ENCODE assay signal across 8 cellular contexts in the genomic region with DNA sequence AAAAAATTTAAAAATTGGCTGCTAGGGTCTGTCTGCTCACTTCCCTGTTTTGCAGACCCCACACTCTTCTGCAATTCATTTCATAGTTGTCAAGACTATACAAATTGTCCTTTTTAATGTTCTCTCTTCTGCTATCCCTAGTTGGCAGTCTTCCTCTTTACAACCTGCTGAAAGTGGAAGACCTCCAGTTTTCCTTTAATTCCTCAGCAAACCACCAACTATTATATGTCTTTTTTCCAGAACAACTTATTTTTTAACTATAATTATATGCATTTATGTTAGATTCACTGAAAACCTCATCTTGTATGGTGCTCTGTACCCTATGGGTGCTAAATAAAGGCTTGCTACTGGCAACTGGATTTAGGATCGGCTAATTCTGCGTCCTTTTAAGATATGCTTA. TPM values are rescaled to one million over a fixed set of nuclear protein-coding genes. Genes with fewer than 3 reads are reported as not detected.
DNase-seq lines count a peak whose midpoint lies in the region; ATAC-seq, FAIRE-seq and TF ChIP-seq lines count a peak whose summit lies in the region.

No MANE protein-coding gene starts in this region.

- H3K4me3 Mint-ChIP-seq in CD4-positive, alpha-beta T cell: peak overlapping the region; percentile 99

- H3K4me1 ChIP-seq in Karpas-422 (ENCODE audit: low read length) (peaks cover 53% of the 10 kb centered on the region), neutrophil (ENCODE audit: control insufficient read depth in 1 of 2, insufficient read depth in 1 of 2, low read depth in 1 of 2, low read length in 1 of 2) (peaks cover 3 to 22% of the 10 kb centered on the region in 2 experiments)

- H3K36me3 ChIP-seq in Karpas-422 (ENCODE audit: insufficient read depth, low read length): peaks cover 22% of the 10 kb centered on the region
- no peaks in the 10 kb centered on the region for H3K36me3 ChIP-seq in bronchial epithelial cell (ENCODE audit: control insufficient read depth, insufficient read depth, low read length)
- peaks cover 15% of the 10 kb centered on the region for H3K36me3 ChIP-seq in neutrophil

- H3K9me3 ChIP-seq in CD4-positive, alpha-beta T cell (ENCODE audit: control insufficient read depth, low read length): no peaks in the 10 kb centered on the region
- H3K9me3 ChIP-seq in Karpas-422 (ENCODE audit: low read length): no peaks in the 10 kb centered on the region
- H3K9me3 ChIP-seq in neutrophil: no peaks in the 10 kb centered on the region

- TF ChIP-seq POLR2A in GM12891 (IDR thresholded peaks at IDR 0.05; ENCODE audit: low read depth, low read length): no peak

- no peak for TF ChIP-seq CTCF in CD4-positive, alpha-beta T cell (IDR thresholded peaks at IDR 0.05)
- no peak for TF ChIP-seq CTCF in bronchial epithelial cell (IDR thresholded peaks at IDR 0.05; ENCODE audit: insufficient read depth, low read length, severe bottlenecking)
- no peak for TF ChIP-seq CTCF in neutrophil (IDR thresholded peaks at IDR 0.05)

- H3K36me3 Mint-ChIP-seq in CD4-positive, alpha-beta T cell (ENCODE audit: low read depth): peaks cover 40% of the 10 kb centered on the region

- ATAC-seq in CD4-positive, alpha-beta T cell (ENCODE audit: poor library complexity): no peak

- H3K79me2 ChIP-seq in Karpas-422 (ENCODE audit: low read length): no peaks in the 10 kb centered on the region

- H3K9me2 ChIP-seq in Karpas-422 (replicated peaks; ENCODE audit: insufficient read depth, low read length): no peaks in the 10 kb centered on the region

- H3K9ac ChIP-seq in Karpas-422 (ENCODE audit: low read length): peak overlapping the region; percentile 84

- FAIRE-seq in bronchial epithelial cell (lab: Jason Lieb, UNC) (no peak), GM12891 (lab: Jason Lieb, UNC) (no peak)

- no peak overlapping the region for H2AFZ ChIP-seq in Karpas-422 (ENCODE audit: low read length)

- peak overlapping the region; percentile 95 for H3K27ac Mint-ChIP-seq in CD4-positive, alpha-beta T cell

- H3K27ac ChIP-seq in CD4-positive, alpha-beta T cell (ENCODE audit: low read depth, low read length): peak overlapping the region; percentile 88
- peak overlapping the region; percentile 96 for H3K27ac ChIP-seq in Karpas-422 (ENCODE audit: low read length)
- H3K27ac ChIP-seq in neutrophil: peak overlapping the region; percentile 96

- CTCF ChIA-PET in CD4-positive, alpha-beta T cell (lab: Charles Lee): interaction anchor here (0.5 to 0.7 kb wide), 2 partner anchors 10 to 67 kb away, joined by 3 to 4 read pairs; no protein-coding TSS in a partner anchor

- intact Hi-C loops in CD4-positive, alpha-beta T cell (cut with DNase I, micrococcal nuclease): loop anchor here (1.0 to 10.0 kb wide), 6 partner anchors 48 to 300 kb away; a partner anchor contains a TSS

- no peaks in the 10 kb centered on the region for H3K27me3 ChIP-seq in CD4-positive, alpha-beta T cell (ENCODE audit: control insufficient read depth, insufficient read depth, low read length)
- H3K27me3 ChIP-seq in Karpas-422 (ENCODE audit: low read length): no peaks in the 10 kb centered on the region
- no peaks in the 10 kb centered on the region for H3K27me3 ChIP-seq in bronchial epithelial cell (ENCODE audit: control insufficient read depth, insufficient read depth, low read length)
- H3K27me3 ChIP-seq in neutrophil: no peaks in the 10 kb centered on the region

- H3K4me1 Mint-ChIP-seq in CD4-positive, alpha-beta T cell (ENCODE audit: low read depth): peaks cover 52% of the 10 kb centered on the region

- no peak for DNase-seq in CD4-positive, alpha-beta T cell
- DNase-seq in Karpas-422 (peak; percentile 61), bronchial epithelial cell (ENCODE audit: low read depth) (no peak), AG20443 (ENCODE audit: low spot score) (no peak), DMS114 treated with DMSO at 0.1 percent for 48 hours (lab: John Stamatoyannopoulos, UW; ENCODE audit: unreplicated experiment) (no peak), GM12891 (ENCODE audit: insufficient read length, low spot score) (no peak), T-helper 9 cell (no peak)

- H4K20me1 ChIP-seq in Karpas-422 (ENCODE audit: insufficient read depth, low read depth, low read length): no peaks in the 10 kb centered on the region

- H3K27me3 Mint-ChIP-seq in CD4-positive, alpha-beta T cell: no peaks in the 10 kb centered on the region

- POLR2A ChIA-PET in CD4-positive, alpha-beta T cell (lab: Charles Lee): interaction anchor here (1.3 to 5.9 kb wide), 4 partner anchors 11 to 49 kb away, joined by 3 to 169 read pairs (median 16); a partner anchor contains a TSS

- H3K4me3 ChIP-seq in Karpas-422 (ENCODE audit: low read length) (peak overlapping the region; percentile 87), bronchial epithelial cell (ENCODE audit: low read depth, low read length) (peak overlapping the region; percentile 56), neutrophil (ENCODE audit: low read depth in 1 of 2, low read length in 1 of 2) (peak overlapping the region; percentile 85 to 90)

- H3K9me3 Mint-ChIP-seq in CD4-positive, alpha-beta T cell: no peaks in the 10 kb centered on the region

- H3K4me2 ChIP-seq in Karpas-422 (ENCODE audit: low read depth, low read length, poor library complexity, severe bottlenecking): peak overlapping the region; percentile 97

TF ChIP-seq in GM12891, 5 proteins besides CTCF, POLR2A, EP300 and RAD21:
- TF ChIP-seq PAX5 (IDR thresholded peaks at IDR 0.05; ENCODE audit: insufficient read depth, low read length, severe bottlenecking) (no peak), SPI1 (IDR thresholded peaks at IDR 0.05; ENCODE audit: low read depth, low read length) (no peak), TAF1 (IDR thresholded peaks at IDR 0.05; ENCODE audit: low read depth, low read length) (no peak), POLR2AphosphoS5 (IDR thresholded peaks at IDR 0.05; ENCODE audit: low read depth, low read length) (no peak), POU2F2 (IDR thresholded peaks at IDR 0.05; ENCODE audit: low read depth, low read length) (no peak)

RNA-seq across cellular contexts. Expression of a gene that starts 1.1 kb away (rescaled TPM):
- 100 to 1,000 TPM; 105 TPM for total RNA-seq in CD4-positive, alpha-beta T cell
- total RNA-seq in Karpas-422 (2014; rRNA removed; shearing (Covaris generic); ENCODE audit: low replicate concordance): 34.3 and 75.2 TPM in 2 replicates
- 7.9 and 9.5 TPM in 2 replicates for total RNA-seq in bronchial epithelial cell
- 42.5 TPM for polyA plus RNA-seq in GM12891 (2012; ENCODE audit: low read depth, missing spikeins)

RNA-seq across cellular contexts. Expression of a gene that starts 50.6 kb away (rescaled TPM):
- 10 to 100 TPM; 10.8 to 11.5 TPM for total RNA-seq in CD4-positive, alpha-beta T cell
- 25.4 and 34.0 TPM in 2 replicates for total RNA-seq in Karpas-422 (2014; rRNA removed; shearing (Covaris generic); ENCODE audit: low replicate concordance)
- total RNA-seq in bronchial epithelial cell: 5.2 and 5.3 TPM in 2 replicates
- 4.0 TPM for polyA plus RNA-seq in GM12891 (2012; ENCODE audit: low read depth, missing spikeins)

RNA-seq across cellular contexts. Expression of a gene that starts 50.8 kb away (rescaled TPM):
- 1 to 10 TPM; 1.9 to 2.5 TPM for total RNA-seq in CD4-positive, alpha-beta T cell
- total RNA-seq in Karpas-422 (2014; rRNA removed; shearing (Covaris generic); ENCODE audit: low replicate concordance): 24.7 and 51.9 TPM in 2 replicates
- 6.6 and 8.6 TPM in 2 replicates for total RNA-seq in bronchial epithelial cell
- 2.8 TPM for polyA plus RNA-seq in GM12891 (2012; ENCODE audit: low read depth, missing spikeins)
